8 cellular contexts compared by ENCODE assay signal in genomic region chr11:8092587-8093424, GRCh38. TPM values are rescaled to one million over a fixed set of nuclear protein-coding genes. Genes with fewer than 3 reads are reported as not detected.
DNase-seq lines count a peak whose midpoint lies in the region; ATAC-seq, FAIRE-seq and TF ChIP-seq lines count a peak whose summit lies in the region.

No MANE protein-coding gene starts in this region.

- no peaks in the 10 kb centered on the region for H3K27me3 Mint-ChIP-seq in activated CD8-positive, alpha-beta T cell treated with anti-CD3 and anti-CD28 coated beads for 36 hours

- POLR2A ChIA-PET in activated CD8-positive, alpha-beta T cell treated with anti-CD3 and anti-CD28 coated beads for 36 hours (lab: Charles Lee), result interaction anchor here (0.9 kb wide), 1 partner anchor 10 kb away, joined by 4 read pairs; no protein-coding TSS in a partner anchor

- H3K79me2 ChIP-seq in parathyroid adenoma, result no peaks in the 10 kb centered on the region

- no peak overlapping the region for H3K27ac ChIP-seq in parathyroid adenoma

- no peak overlapping the region for H3K4me2 ChIP-seq in parathyroid adenoma (ENCODE audit: low read length)

- no peak overlapping the region for H3K9ac ChIP-seq in parathyroid adenoma

- no peak overlapping the region for H3K27ac Mint-ChIP-seq in activated CD8-positive, alpha-beta T cell treated with anti-CD3 and anti-CD28 coated beads for 36 hours

- no peaks in the 10 kb centered on the region for H3K9me3 ChIP-seq in parathyroid adenoma (ENCODE audit: control insufficient read depth, low read length)

- no peaks in the 10 kb centered on the region for H3K9me3 Mint-ChIP-seq in activated CD8-positive, alpha-beta T cell treated with anti-CD3 and anti-CD28 coated beads for 36 hours

- H2AFZ ChIP-seq in parathyroid adenoma, result no peak overlapping the region

- H3K4me3 ChIP-seq in fibroblast of villous mesenchyme (ENCODE audit: low read depth, low read length) (no peak overlapping the region), parathyroid adenoma (ENCODE audit: low read depth, low read length) (no peak overlapping the region)

- no peaks in the 10 kb centered on the region for H3K4me1 Mint-ChIP-seq in activated CD8-positive, alpha-beta T cell treated with anti-CD3 and anti-CD28 coated beads for 36 hours (ENCODE audit: low read depth)

- FAIRE-seq in GM18507 (lab: Jason Lieb, UNC), result peak; percentile 73

- H3K36me3 Mint-ChIP-seq in activated CD8-positive, alpha-beta T cell treated with anti-CD3 and anti-CD28 coated beads for 36 hours (ENCODE audit: low read depth), result no peaks in the 10 kb centered on the region

- no peaks in the 10 kb centered on the region for H3K27me3 ChIP-seq in parathyroid adenoma (ENCODE audit: control insufficient read depth, insufficient read depth, low read length)

- CTCF ChIA-PET in activated CD8-positive, alpha-beta T cell treated with anti-CD3 and anti-CD28 coated beads for 36 hours (lab: Charles Lee), result interaction anchor here (0.8 to 9.3 kb wide), 10 partner anchors 12 to 106 kb away, joined by 3 to 99 read pairs (median 6); partner anchors contain the start of gene EIF3F

- no peak overlapping the region for H3K4me3 Mint-ChIP-seq in activated CD8-positive, alpha-beta T cell treated with anti-CD3 and anti-CD28 coated beads for 36 hours

- intact Hi-C loops in activated CD8-positive, alpha-beta T cell treated with anti-CD3 and anti-CD28 coated beads for 36 hours (cut with micrococcal nuclease), result loop anchor here (5.0 to 10.0 kb wide), 2 partner anchors 56 to 198 kb away; no protein-coding TSS in a partner anchor

- H3K4me1 ChIP-seq in parathyroid adenoma, result peaks cover 21% of the 10 kb centered on the region

- TF ChIP-seq CTCF in activated CD8-positive, alpha-beta T cell treated with anti-CD3 and anti-CD28 coated beads for 36 hours (IDR thresholded peaks at IDR 0.05), result peak; percentile 52
- TF ChIP-seq CTCF in fibroblast of villous mesenchyme (IDR thresholded peaks at IDR 0.05; ENCODE audit: insufficient read depth, low read depth, low read length) (peak; percentile 86), parathyroid adenoma (IDR thresholded peaks at IDR 0.05) (peak; percentile 58)

- peak; percentile 51 for ATAC-seq in HG03039 (IDR thresholded peaks at IDR 0.05; ENCODE audit: unreplicated experiment)
- peak; percentile 88 for ATAC-seq in activated CD8-positive, alpha-beta T cell treated with anti-CD3 and anti-CD28 coated beads for 36 hours
- ATAC-seq in GM19467 (IDR thresholded peaks at IDR 0.05; ENCODE audit: unreplicated experiment), result no peak

- peak; percentile 87 for DNase-seq in AG08395 (ENCODE audit: low spot score)
- peak; percentile 40 for DNase-seq in GM18507 (ENCODE audit: extremely low spot score, insufficient read length, low read depth)
- peak; percentile 81 for DNase-seq in NCI-H345 (lab: John Stamatoyannopoulos, UW)
- peak; percentile 68 for DNase-seq in activated CD8-positive, alpha-beta T cell treated with anti-CD3 and anti-CD28 coated beads for 36 hours
- peak; percentile 67 for DNase-seq in fibroblast of villous mesenchyme (ENCODE audit: low read depth)

- no peaks in the 10 kb centered on the region for H3K36me3 ChIP-seq in parathyroid adenoma (ENCODE audit: control insufficient read depth, insufficient read depth, low read length)

RNA-seq across cellular contexts. Expression of gene TUB, which starts 11.8 kb away (rescaled TPM):
- under 1 TPM; 0.05 to 0.16 TPM for total RNA-seq in activated CD8-positive, alpha-beta T cell treated with anti-CD3 and anti-CD28 coated beads for 36 hours
- total RNA-seq in fibroblast of villous mesenchyme, result 1.9 and 5.2 TPM in 2 replicates
